1 cellular context compared by ENCODE assay signal in the genomic region with DNA sequence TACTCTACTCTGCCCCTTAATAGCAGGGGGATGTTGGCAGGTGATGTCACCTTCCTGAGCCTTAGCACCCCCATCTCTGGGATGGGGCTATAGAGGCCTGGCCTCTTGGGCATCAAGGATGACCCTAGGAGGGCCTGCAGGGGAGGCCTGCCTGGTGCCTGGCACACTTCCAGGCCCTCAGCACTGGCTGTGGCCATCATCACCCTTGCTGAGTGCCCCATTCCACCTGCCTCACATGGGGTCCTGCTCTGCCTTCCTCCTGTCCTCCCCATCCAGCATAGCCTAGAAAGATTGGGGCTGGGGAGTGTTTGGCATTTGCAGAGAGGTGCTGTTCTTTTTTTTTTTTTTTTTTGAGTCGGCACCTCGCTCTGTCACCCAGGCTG.
TF ChIP-seq lines count a peak whose summit lies in the region.

No MANE protein-coding gene starts in this region.

TF ChIP-seq in GM12878, 131 proteins besides CTCF, POLR2A, EP300 and RAD21:
- TF ChIP-seq ETV6 (conservative IDR thresholded peaks at IDR 0.05 in 1 of 2, IDR thresholded peaks at IDR 0.05 in 1 of 2; ENCODE audit: borderline replicate concordance in 1 of 2, low read depth in 1 of 2) (no peak), RFX5 (IDR thresholded peaks at IDR 0.05; ENCODE audit: low read depth, low read length) (no peak), BCL11A (IDR thresholded peaks at IDR 0.05; ENCODE audit: low read depth, low read length) (no peak), ZNF592 (IDR thresholded peaks at IDR 0.05) (no peak), GATAD2B (conservative IDR thresholded peaks at IDR 0.05; ENCODE audit: low read depth) (no peak), RELB (IDR thresholded peaks at IDR 0.05; ENCODE audit: low read depth) (no peak), SREBF2 (IDR thresholded peaks at IDR 0.05; ENCODE audit: low read length) (no peak), ZNF622 (IDR thresholded peaks at IDR 0.05) (no peak), TBL1XR1 (IDR thresholded peaks at IDR 0.05; ENCODE audit: low read depth, low read length) (no peak), NKRF (conservative IDR thresholded peaks at IDR 0.05) (no peak), ZZZ3 (IDR thresholded peaks at IDR 0.05; ENCODE audit: control insufficient read depth, insufficient read length, low read depth) (no peak), SMAD1 (IDR thresholded peaks at IDR 0.05; ENCODE audit: low read depth, partially characterized antibody) (no peak)
- TF ChIP-seq, protein P1, sequence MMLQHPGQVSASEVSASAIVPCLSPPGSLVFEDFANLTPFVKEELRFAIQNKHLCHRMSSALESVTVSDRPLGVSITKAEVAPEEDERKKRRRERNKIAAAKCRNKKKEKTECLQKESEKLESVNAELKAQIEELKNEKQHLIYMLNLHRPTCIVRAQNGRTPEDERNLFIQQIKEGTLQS (IDR thresholded peaks at IDR 0.05; ENCODE audit: borderline replicate concordance, extremely low read depth, low read depth, low read length) = no peak
- TF ChIP-seq, protein P2, sequence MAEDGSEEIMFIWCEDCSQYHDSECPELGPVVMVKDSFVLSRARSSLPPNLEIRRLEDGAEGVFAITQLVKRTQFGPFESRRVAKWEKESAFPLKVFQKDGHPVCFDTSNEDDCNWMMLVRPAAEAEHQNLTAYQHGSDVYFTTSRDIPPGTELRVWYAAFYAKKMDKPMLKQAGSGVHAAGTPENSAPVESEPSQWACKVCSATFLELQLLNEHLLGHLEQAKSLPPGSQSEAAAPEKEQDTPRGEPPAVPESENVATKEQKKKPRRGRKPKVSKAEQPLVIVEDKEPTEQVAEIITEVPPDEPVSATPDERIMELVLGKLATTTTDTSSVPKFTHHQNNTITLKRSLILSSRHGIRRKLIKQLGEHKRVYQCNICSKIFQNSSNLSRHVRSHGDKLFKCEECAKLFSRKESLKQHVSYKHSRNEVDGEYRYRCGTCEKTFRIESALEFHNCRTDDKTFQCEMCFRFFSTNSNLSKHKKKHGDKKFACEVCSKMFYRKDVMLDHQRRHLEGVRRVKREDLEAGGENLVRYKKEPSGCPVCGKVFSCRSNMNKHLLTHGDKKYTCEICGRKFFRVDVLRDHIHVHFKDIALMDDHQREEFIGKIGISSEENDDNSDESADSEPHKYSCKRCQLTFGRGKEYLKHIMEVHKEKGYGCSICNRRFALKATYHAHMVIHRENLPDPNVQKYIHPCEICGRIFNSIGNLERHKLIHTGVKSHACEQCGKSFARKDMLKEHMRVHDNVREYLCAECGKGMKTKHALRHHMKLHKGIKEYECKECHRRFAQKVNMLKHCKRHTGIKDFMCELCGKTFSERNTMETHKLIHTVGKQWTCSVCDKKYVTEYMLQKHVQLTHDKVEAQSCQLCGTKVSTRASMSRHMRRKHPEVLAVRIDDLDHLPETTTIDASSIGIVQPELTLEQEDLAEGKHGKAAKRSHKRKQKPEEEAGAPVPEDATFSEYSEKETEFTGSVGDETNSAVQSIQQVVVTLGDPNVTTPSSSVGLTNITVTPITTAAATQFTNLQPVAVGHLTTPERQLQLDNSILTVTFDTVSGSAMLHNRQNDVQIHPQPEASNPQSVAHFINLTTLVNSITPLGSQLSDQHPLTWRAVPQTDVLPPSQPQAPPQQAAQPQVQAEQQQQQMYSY (CRISPR knock-in tag; IDR thresholded peaks at IDR 0.05) = no peak
